8 cellular contexts compared by ENCODE assay signal in genomic region chr1:211326528-211327340, GRCh38. TPM values are rescaled to one million over a fixed set of nuclear protein-coding genes. Genes with fewer than 3 reads are reported as not detected.
DNase-seq lines count a peak whose midpoint lies in the region; ATAC-seq and TF ChIP-seq lines count a peak whose summit lies in the region.

Gene TRAF5 (plus strand): TSS chr1:211326833. CDS start chr1:211353240, 26,407 bp downstream.

- intact Hi-C loops in mammary epithelial cell (cut with micrococcal nuclease), result loop anchor here (1.0 to 2.0 kb wide), 3 partner anchors 30 to 250 kb away; no protein-coding TSS in a partner anchor

- CTCF ChIA-PET in mammary epithelial cell (lab: Charles Lee; ENCODE audit: low non-redundant PET), result no interaction called here

- H4K20me1 ChIP-seq in mammary epithelial cell (ENCODE audit: insufficient read depth, low read length) (no peaks in the 10 kb centered on the region), smooth muscle cell (ENCODE audit: low read depth) (peaks cover 39% of the 10 kb centered on the region)

- H3K9me3 ChIP-seq in HUES64 (ENCODE audit: insufficient read depth, low read depth, low read length) (no peaks in the 10 kb centered on the region), mammary epithelial cell (replicated peaks; ENCODE audit: insufficient read depth, low read length) (no peaks in the 10 kb centered on the region), smooth muscle cell (replicated peaks; ENCODE audit: low read depth) (no peaks in the 10 kb centered on the region)

- peak; percentile 50 for DNase-seq in COR-L47 (lab: John Stamatoyannopoulos, UW)
- peak; percentile 29 to 62 (median 42) for DNase-seq in T-helper 2 cell
- DNase-seq in mammary epithelial cell, result peak; percentile 6
- DNase-seq in islet precursor cell, result peak; percentile 80
- no peak for DNase-seq in smooth muscle cell (lab: John Stamatoyannopoulos, UW; ENCODE audit: unreplicated experiment)
- no peak for DNase-seq in NCI-H2029 treated with DMSO at 0.1 percent for 48 hours (lab: John Stamatoyannopoulos, UW)

- H3K9ac ChIP-seq in HUES64 (ENCODE audit: low read depth, low read length) (peak within 1 kb of the TSS; percentile 50), mammary epithelial cell (ENCODE audit: insufficient read depth, low read length) (no peak within 1 kb of the TSS), smooth muscle cell (ENCODE audit: low read depth) (peak within 1 kb of the TSS; percentile 0)

- H3K27me3 ChIP-seq in HUES64 (ENCODE audit: insufficient read depth, low read length) (peaks cover 9% of the 10 kb centered on the region), mammary epithelial cell (ENCODE audit: insufficient read depth, low read length) (no peaks in the 10 kb centered on the region), smooth muscle cell (ENCODE audit: low read depth) (no peaks in the 10 kb centered on the region)

- in situ Hi-C loops in mammary epithelial cell (cut with MboI; ENCODE audit: low sequenced_read_pairs in 2 of 2), result loop anchor here (10.0 to 25.0 kb wide), 3 partner anchors 148 to 336 kb away; no protein-coding TSS in a partner anchor

- dilution Hi-C loops in mammary epithelial cell (cut with HindIII; ENCODE audit: low sequenced_read_pairs), result loop anchor here (25.0 kb wide), 1 partner anchor 336 kb away; no protein-coding TSS in a partner anchor

- H3K4me2 ChIP-seq in mammary epithelial cell (ENCODE audit: insufficient read depth, low read depth, low read length), result peak within 1 kb of the TSS; percentile 89
- peak within 1 kb of the TSS; percentile 88 for H3K4me2 ChIP-seq in smooth muscle cell

- H3K79me2 ChIP-seq in mammary epithelial cell (ENCODE audit: insufficient read depth, low read length) (no peaks in the 10 kb centered on the region), smooth muscle cell (ENCODE audit: low read depth) (peaks cover 42% of the 10 kb centered on the region)

- H3K4me3 ChIP-seq in HUES64 (ENCODE audit: low read length) (peak within 1 kb of the TSS; percentile 61), mammary epithelial cell (replicated peaks in 1 of 3; ENCODE audit: insufficient read depth in 1 of 3, low read depth in 2 of 3, low read length in 3 of 3) (peak within 1 kb of the TSS; percentile 35 to 61 (median 60)), smooth muscle cell (peak within 1 kb of the TSS; percentile 89)

- H3K4me1 ChIP-seq in HUES64 (ENCODE audit: insufficient read depth, low read length) (peaks cover 37% of the 10 kb centered on the region), mammary epithelial cell (ENCODE audit: insufficient read depth, low read length) (peaks cover 16% of the 10 kb centered on the region), smooth muscle cell (ENCODE audit: low read depth) (peaks cover 4% of the 10 kb centered on the region)

- H2AFZ ChIP-seq in mammary epithelial cell (ENCODE audit: low read depth, low read length), result peak within 1 kb of the TSS; percentile 70
- H2AFZ ChIP-seq in smooth muscle cell (ENCODE audit: low read depth), result peak within 1 kb of the TSS; percentile 65

- H3K27ac ChIP-seq in HUES64 (ENCODE audit: low read depth, low read length) (no peak within 1 kb of the TSS), mammary epithelial cell (ENCODE audit: insufficient read depth, low read depth, low read length) (no peak within 1 kb of the TSS), smooth muscle cell (ENCODE audit: low read depth) (no peak within 1 kb of the TSS)

- H3F3A ChIP-seq in smooth muscle cell (ENCODE audit: low read depth), result no peaks in the 10 kb centered on the region

- peak; percentile 38 for ATAC-seq in GM19452 (IDR thresholded peaks at IDR 0.05; ENCODE audit: unreplicated experiment)

- no TSS peak for BruUV-seq in mammary epithelial cell (replicated peaks; lab: Mats Ljungman, UMichigan)

- 1% methylated on average over 91 of the region's 91 CpGs for WGBS in HUES64
- WGBS in mammary epithelial cell (ENCODE audit: low coverage, missing lambda C conversion rate), result 9% methylated on average over 18 of the region's 91 CpGs
- under 1% methylated on average over 62 of the region's 91 CpGs for WGBS in smooth muscle cell (ENCODE audit: low lambda C conversion rate)

- TF ChIP-seq CTCF in mammary epithelial cell (conservative IDR thresholded peaks at IDR 0.05 in 1 of 2, IDR thresholded peaks at IDR 0.05 in 1 of 2; ENCODE audit: extremely low read depth in 1 of 2, insufficient read depth in 1 of 2, low read depth in 1 of 2, low read length in 2 of 2) (no peak), smooth muscle cell (IDR thresholded peaks at IDR 0.05; ENCODE audit: borderline replicate concordance, insufficient read depth, poor library complexity, severe bottlenecking) (no peak)

- H3K36me3 ChIP-seq in HUES64 (ENCODE audit: insufficient read depth, low read length), result no peaks in the 10 kb centered on the region
- no peaks in the 10 kb centered on the region for H3K36me3 ChIP-seq in mammary epithelial cell (ENCODE audit: insufficient read depth, low read length)
- no peaks in the 10 kb centered on the region for H3K36me3 ChIP-seq in smooth muscle cell (ENCODE audit: low read depth)

RNA-seq across cellular contexts. Expression of gene TRAF5, which starts in this region (rescaled TPM):
- polyA plus RNA-seq in HUES64 (2013, experiment 1 of 2), result 15.0 TPM
- 13.2 TPM for polyA plus RNA-seq in HUES64 (2013, experiment 2 of 2)
- total RNA-seq in mammary epithelial cell (1 to 10 TPM; 2.2 to 9.0 TPM), smooth muscle cell (15.0 and 18.7 TPM in 2 replicates)
- polyA plus RNA-seq in mammary epithelial cell (1.7 TPM), smooth muscle cell (6.1 and 10.2 TPM in 2 replicates)
- polyA minus RNA-seq in mammary epithelial cell, result 2.5 TPM

Comparison
In these comparisons a context has a peak if more than half of its experiments do, and no peak if none do; other contexts are left out.
1. DNase-seq: peak in COR-L47 (single experiment), T-helper 2 cell (5 of 5), mammary epithelial cell (single experiment) and islet precursor cell (single experiment); none in smooth muscle cell (single experiment) and NCI-H2029 treated with DMSO at 0.1 percent for 48 hours (single experiment).
2. Peak in every context shown above with its lines, with median percentiles within 50 percentile points of each other: H3K4me3 ChIP-seq.